Comparison of ENCODE assay signal across 7 cellular contexts in the genomic region with DNA sequence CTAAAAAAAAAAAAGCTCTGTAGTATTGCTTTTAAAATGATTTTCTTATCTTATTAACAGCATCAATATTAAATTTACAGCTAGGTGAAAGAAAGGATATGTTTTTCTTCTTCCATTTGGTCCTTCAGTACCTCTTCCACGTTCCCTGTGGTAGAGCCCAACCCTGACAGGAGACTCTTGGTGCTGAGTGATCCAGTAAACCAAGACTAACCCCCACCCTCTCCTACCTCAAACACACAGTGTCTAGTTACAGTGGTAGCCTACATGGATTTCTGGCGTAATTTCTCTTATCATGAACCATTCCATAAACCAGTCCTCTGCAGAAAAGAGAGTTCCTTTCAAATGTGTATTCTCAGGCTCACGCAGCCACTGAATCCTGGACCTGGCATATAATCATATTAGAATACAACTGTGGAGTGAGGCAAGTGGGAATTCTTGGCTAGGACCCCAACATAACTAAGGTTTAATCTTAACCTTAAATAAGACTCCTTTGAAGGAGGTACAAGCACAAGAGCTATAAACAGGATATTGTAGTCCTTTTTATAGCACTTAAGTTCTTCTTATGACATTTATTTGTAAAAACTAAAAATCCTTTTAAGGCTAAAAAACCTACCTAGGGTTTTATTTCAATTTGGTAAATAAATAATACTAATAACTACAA.
"Had no signal": no experiment of that assay in that cellular context is flagged by ENCODE, and none has a peak within 500 bp of the region (broad histone marks: within the 10 kb centered on the region; RNA-seq: fewer than 3 reads in every experiment).

No MANE protein-coding gene starts in this region.

- H3K27ac ChIP-seq: GM23248, HL-60 had no signal

- DNase-seq: GOT3, H9, HCEC 1CT, KBM-7 had no signal

- ATAC-seq: HepG2 had no signal

- H3K4me3 ChIP-seq: GM23248 had no signal
